Comparison of ENCODE assay signal across 8 cellular contexts in genomic region chr18:68714356-68714706, GRCh38. TPM values are rescaled to one million over a fixed set of nuclear protein-coding genes. Genes with fewer than 3 reads are reported as not detected.
A peak's percentile ranks its signal among the peaks of the same experiment; 100 is the strongest.
DNase-seq lines count a peak whose midpoint lies in the region; ATAC-seq, FAIRE-seq and TF ChIP-seq lines count a peak whose summit lies in the region.

No MANE protein-coding gene starts in this region.

- no peaks in the 10 kb centered on the region for H4K20me1 ChIP-seq in osteoblast (ENCODE audit: insufficient read depth, low read length)

- no peaks in the 10 kb centered on the region for H3K27me3 Mint-ChIP-seq in activated CD4-positive, alpha-beta T cell treated with anti-CD3 and anti-CD28 coated beads, Interleukin-2, amount 10 ng/mL, durations not matched to agents 7 days and 5 days

- peak overlapping the region; percentile 84 for H3K4me3 Mint-ChIP-seq in activated CD4-positive, alpha-beta T cell treated with anti-CD3 and anti-CD28 coated beads, Interleukin-2, amount 10 ng/mL, durations not matched to agents 7 days and 5 days

- peaks cover 39% of the 10 kb centered on the region for H3K36me3 Mint-ChIP-seq in activated CD4-positive, alpha-beta T cell treated with anti-CD3 and anti-CD28 coated beads, Interleukin-2, amount 10 ng/mL, durations not matched to agents 7 days and 5 days (ENCODE audit: low read depth)

- peak; percentile 10 for ATAC-seq in GM19035 (IDR thresholded peaks at IDR 0.05; ENCODE audit: unreplicated experiment)
- peak; percentile 5 for ATAC-seq in HG03432 (IDR thresholded peaks at IDR 0.05; ENCODE audit: unreplicated experiment)

- peaks cover 5% of the 10 kb centered on the region for H3K36me3 ChIP-seq in BJ (ENCODE audit: control insufficient read depth, insufficient read depth, low read length)
- H3K36me3 ChIP-seq in osteoblast (ENCODE audit: insufficient read depth, low read length): peaks cover 37% of the 10 kb centered on the region

- H3K4me2 ChIP-seq in osteoblast (ENCODE audit: insufficient read depth, low read length): peak overlapping the region; percentile 95

- TF ChIP-seq CTCF in BJ (IDR thresholded peaks at IDR 0.05; ENCODE audit: insufficient read depth, low read depth, low read length): no peak
- no peak for TF ChIP-seq CTCF in osteoblast (IDR thresholded peaks at IDR 0.05; ENCODE audit: extremely low read depth, low read depth, low read length)

- peaks cover 42% of the 10 kb centered on the region for H3K79me2 ChIP-seq in osteoblast (ENCODE audit: insufficient read depth, low read length)

- H3K9me3 Mint-ChIP-seq in activated CD4-positive, alpha-beta T cell treated with anti-CD3 and anti-CD28 coated beads, Interleukin-2, amount 10 ng/mL, durations not matched to agents 7 days and 5 days: no peaks in the 10 kb centered on the region

- no peak for DNase-seq in BJ (ENCODE audit: low read depth)
- no peak for DNase-seq in activated CD4-positive, alpha-beta T cell treated with anti-CD3 and anti-CD28 coated beads, Interleukin-2, amount 10 ng/mL, durations not matched to agents 7 days and 5 days
- peak; percentile 14 to 34 for DNase-seq in frontal cortex (ENCODE audit: low spot score in 2 of 2)
- DNase-seq in osteoblast (ENCODE audit: insufficient read length, low spot score, missing footprints): no peak
- no peak for DNase-seq in NCI-H446 treated with DMSO at 0.1 percent for 48 hours (lab: John Stamatoyannopoulos, UW)
- DNase-seq in NOMO-1 treated with DMSO at 0.1 percent for 48 hours (lab: John Stamatoyannopoulos, UW; ENCODE audit: unreplicated experiment): no peak

- H3K4me1 ChIP-seq in osteoblast (ENCODE audit: insufficient read depth, low read length): peaks cover 6% of the 10 kb centered on the region

- no peak for FAIRE-seq in frontal cortex (lab: Jason Lieb, UNC)

- H3K27me3 ChIP-seq in BJ (ENCODE audit: control insufficient read depth, insufficient read depth, low read length) (no peaks in the 10 kb centered on the region), osteoblast (ENCODE audit: insufficient read depth, low read length) (no peaks in the 10 kb centered on the region)

- H2AFZ ChIP-seq in osteoblast (ENCODE audit: low read length): peak overlapping the region; percentile 99

- H3K4me3 ChIP-seq in BJ (ENCODE audit: low read depth, low read length) (peak overlapping the region; percentile 84), osteoblast (ENCODE audit: insufficient read depth, low read length) (peak overlapping the region; percentile 94)

- peak overlapping the region; percentile 81 for H3K27ac ChIP-seq in osteoblast (ENCODE audit: low read depth, low read length)

- peaks cover 44% of the 10 kb centered on the region for H3K4me1 Mint-ChIP-seq in activated CD4-positive, alpha-beta T cell treated with anti-CD3 and anti-CD28 coated beads, Interleukin-2, amount 10 ng/mL, durations not matched to agents 7 days and 5 days

- CTCF ChIA-PET in BJ (lab: Yijun Ruan, JAX): interaction anchor here (1.3 kb wide), 1 partner anchor 129 kb away, joined by 3 read pairs; no protein-coding TSS in a partner anchor
- CTCF ChIA-PET in activated CD4-positive, alpha-beta T cell treated with anti-CD3 and anti-CD28 coated beads, Interleukin-2, amount 10 ng/mL, durations not matched to agents 7 days and 5 days (lab: Charles Lee): no interaction called here

- no peaks in the 10 kb centered on the region for H3K9me3 ChIP-seq in osteoblast (ENCODE audit: low read depth, low read length)

- H3K27ac Mint-ChIP-seq in activated CD4-positive, alpha-beta T cell treated with anti-CD3 and anti-CD28 coated beads, Interleukin-2, amount 10 ng/mL, durations not matched to agents 7 days and 5 days: peak overlapping the region; percentile 93

- POLR2A ChIA-PET in BJ (lab: Charles Lee): interaction anchor here (0.7 kb wide), 1 partner anchor 854 kb away, joined by 4 read pairs; no protein-coding TSS in a partner anchor
- POLR2A ChIA-PET in activated CD4-positive, alpha-beta T cell treated with anti-CD3 and anti-CD28 coated beads, Interleukin-2, amount 10 ng/mL, durations not matched to agents 7 days and 5 days (lab: Charles Lee): no interaction called here

RNA-seq across cellular contexts. Expression of gene TMX3, which starts 0.6 kb away (rescaled TPM):
- polyA plus RNA-seq in BJ (2011; rRNA removed): 30.3 and 65.3 TPM in 2 replicates
- polyA minus RNA-seq in BJ (2011; rRNA and poly(A)+ RNA removed): 33.6 and 36.4 TPM in 2 replicates
- total RNA-seq in activated CD4-positive, alpha-beta T cell treated with anti-CD3 and anti-CD28 coated beads, Interleukin-2, amount 10 ng/mL, durations not matched to agents 7 days and 5 days: 10 to 100 TPM; 63.3 to 66.1 TPM
- total RNA-seq in frontal cortex (56.7 TPM), osteoblast (81.6 and 94.5 TPM in 2 replicates)

Comparison
In these comparisons a context has a peak if more than half of its experiments do, and no peak if none do; other contexts are left out.
1. DNase-seq: peak in frontal cortex (2 of 2); none in BJ (single experiment), activated CD4-positive, alpha-beta T cell treated with anti-CD3 and anti-CD28 coated beads, Interleukin-2, amount 10 ng/mL, durations not matched to agents 7 days and 5 days (single experiment), osteoblast (single experiment), NCI-H446 treated with DMSO at 0.1 percent for 48 hours (single experiment) and NOMO-1 treated with DMSO at 0.1 percent for 48 hours (single experiment).